In the genomic region with DNA sequence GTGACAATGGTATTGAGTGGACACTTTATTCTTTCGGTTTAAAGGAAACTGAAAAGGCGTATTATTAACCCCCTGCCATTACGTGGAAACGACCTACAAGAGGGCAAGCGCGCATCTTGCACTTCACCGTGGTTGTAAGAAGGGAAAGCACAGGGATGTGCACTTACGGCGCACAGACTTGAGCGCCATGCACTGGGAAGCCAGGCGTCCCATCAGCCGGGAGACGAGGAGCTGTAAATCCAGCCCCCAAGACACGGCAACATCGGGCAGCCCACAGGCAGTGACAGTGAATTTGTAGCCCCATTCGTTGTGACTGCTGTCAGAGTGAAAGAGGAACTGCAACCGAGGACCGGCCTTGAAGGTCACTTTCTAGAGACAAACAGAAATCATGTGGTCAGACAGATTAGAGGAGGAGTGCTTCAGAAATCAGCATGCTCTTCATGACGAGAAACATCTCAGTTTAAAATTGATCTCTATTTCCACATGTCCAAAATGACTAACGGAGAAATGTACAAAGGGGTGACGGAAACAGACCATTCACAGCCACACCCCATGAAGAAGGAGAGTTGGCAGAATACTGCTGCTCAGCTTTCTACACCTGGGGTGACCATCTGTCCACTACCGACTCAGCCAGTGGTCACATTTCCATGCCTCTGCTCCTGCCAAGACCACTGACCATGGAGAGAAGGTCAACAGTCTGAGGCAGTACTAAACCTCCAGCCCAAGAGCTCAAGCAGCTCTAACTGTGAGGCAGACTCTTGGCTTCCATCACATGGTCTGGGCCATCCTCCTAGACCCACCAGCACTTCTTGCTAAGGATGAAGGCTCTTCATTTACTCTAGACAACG, we compare ENCODE assay signal across 8 cellular contexts.
DNase-seq lines count a peak whose midpoint lies in the region; ATAC-seq and TF ChIP-seq lines count a peak whose summit lies in the region.

No MANE protein-coding gene starts in this region.

- H3K36me3 Mint-ChIP-seq in endothelial cell (ENCODE audit: low read depth, unreplicated experiment), result peaks cover 42% of the 10 kb centered on the region

- no peak overlapping the region for H3K27ac Mint-ChIP-seq in endothelial cell (ENCODE audit: unreplicated experiment)

- DNase-seq in CD1c-positive myeloid dendritic cell (ENCODE audit: extremely low spot score), result peak; percentile 90
- no peak for DNase-seq in endothelial cell (ENCODE audit: low spot score)
- no peak for DNase-seq in NCI-H345 treated with DMSO at 0.1 percent for 48 hours (lab: John Stamatoyannopoulos, UW; ENCODE audit: unreplicated experiment)
- no peak for DNase-seq in foreskin melanocyte
- DNase-seq in GF-D8 (lab: John Stamatoyannopoulos, UW), result no peak
- DNase-seq in NCI-H1694 treated with DMSO at 0.1 percent for 48 hours (lab: John Stamatoyannopoulos, UW), result no peak

- no peaks in the 10 kb centered on the region for H3K4me1 Mint-ChIP-seq in endothelial cell (ENCODE audit: unreplicated experiment)

- H3K27me3 Mint-ChIP-seq in endothelial cell (ENCODE audit: unreplicated experiment), result no peaks in the 10 kb centered on the region

- ATAC-seq in GM19455 (IDR thresholded peaks at IDR 0.05; ENCODE audit: unreplicated experiment) (peak; percentile 93), HG03442 (IDR thresholded peaks at IDR 0.05; ENCODE audit: unreplicated experiment) (peak; percentile 75)

- no peaks in the 10 kb centered on the region for H3K9me3 Mint-ChIP-seq in endothelial cell (ENCODE audit: unreplicated experiment)

- peak overlapping the region; percentile 39 for H3K4me3 Mint-ChIP-seq in endothelial cell (ENCODE audit: unreplicated experiment)

- TF ChIP-seq CTCF in endothelial cell (IDR thresholded peaks at IDR 0.05; ENCODE audit: unreplicated experiment), result no peak
